In genomic region chr1:8167936-8168335, GRCh38 we compare ENCODE assay signal across 14 cellular contexts.
DNase-seq lines count a peak whose midpoint lies in the region; ATAC-seq and TF ChIP-seq lines count a peak whose summit lies in the region.
"Had no signal": no experiment of that assay in that cellular context is flagged by ENCODE, and none has a peak within 500 bp of the region (broad histone marks: within the 10 kb centered on the region; RNA-seq: fewer than 3 reads in every experiment).

No MANE protein-coding gene starts in this region.

- H3K4me1 Mint-ChIP-seq in activated T-cell treated with anti-CD3 and anti-CD28 coated beads, Interleukin-2, amount 50 U/mL, for 72 hours (ENCODE audit: low read depth), result peaks cover 46% of the 10 kb centered on the region
- peaks cover 43% of the 10 kb centered on the region for H3K4me1 Mint-ChIP-seq in activated T-cell treated with anti-CD3 and anti-CD28 coated beads, Interleukin-2, amount 50 U/mL, for 24 hours (ENCODE audit: low read depth)

- no peaks in the 10 kb centered on the region for H3K9me3 Mint-ChIP-seq in activated T-cell treated with anti-CD3 and anti-CD28 coated beads, Interleukin-2, amount 50 U/mL, for 72 hours
- H3K9me3 Mint-ChIP-seq in activated T-cell treated with anti-CD3 and anti-CD28 coated beads, Interleukin-2, amount 50 U/mL, for 24 hours, result no peaks in the 10 kb centered on the region
- H3K9me3 Mint-ChIP-seq: activated T-helper 1 cell treated with anti-CD3 and anti-CD28 coated beads, Interleukin-12 subunit alpha, Interleukin-12 subunit beta, Interleukin-2, Interleukin-4 antibody, amounts not matched to agents 30 ng/mL and 10 ng/mL and 1 ng/mL, durations not matched to agents 14 hours and 24 hours and 36 hours had no signal

- TF ChIP-seq CTCF in RWPE1 (conservative IDR thresholded peaks at IDR 0.05; ENCODE audit: low read depth) (no peak), osteoblast (IDR thresholded peaks at IDR 0.05; ENCODE audit: extremely low read depth, low read depth, low read length) (no peak)

- H3K4me2 ChIP-seq in osteoblast (ENCODE audit: insufficient read depth, low read length), result no peak overlapping the region

- POLR2A ChIA-PET in RWPE1 (lab: Yijun Ruan, JAX; ENCODE audit: low non-redundant PET), result no interaction called here

- H3K4me3 Mint-ChIP-seq in activated T-cell treated with anti-CD3 and anti-CD28 coated beads, Interleukin-2, amount 50 U/mL, for 72 hours, result no peak overlapping the region
- H3K4me3 Mint-ChIP-seq in activated T-cell treated with anti-CD3 and anti-CD28 coated beads, Interleukin-2, amount 50 U/mL, for 24 hours, result no peak overlapping the region
- H3K4me3 Mint-ChIP-seq: activated T-helper 1 cell treated with anti-CD3 and anti-CD28 coated beads, Interleukin-12 subunit alpha, Interleukin-12 subunit beta, Interleukin-2, Interleukin-4 antibody, amounts not matched to agents 30 ng/mL and 10 ng/mL and 1 ng/mL, durations not matched to agents 14 hours and 24 hours and 36 hours had no signal

- peak; percentile 24 to 39 for ATAC-seq in activated T-cell treated with anti-CD3 and anti-CD28 coated beads, Interleukin-2, amount 50 U/mL, for 72 hours (replicated peaks in 1 of 2)

- H4K20me1 ChIP-seq in osteoblast (ENCODE audit: insufficient read depth, low read length), result no peaks in the 10 kb centered on the region

- H3K27me3 ChIP-seq in osteoblast (ENCODE audit: insufficient read depth, low read length), result no peaks in the 10 kb centered on the region

- DNase-seq in activated T-cell treated with anti-CD3 and anti-CD28 coated beads, Interleukin-2, amount 50 U/mL, for 72 hours, result peak; percentile 8 to 12
- no peak for DNase-seq in activated T-cell treated with anti-CD3 and anti-CD28 coated beads, Interleukin-2, amount 50 U/mL, for 24 hours
- DNase-seq in RWPE1 (ENCODE audit: low spot score), result no peak
- no peak for DNase-seq in epithelial cell of prostate (ENCODE audit: low read depth, low spot score)
- no peak for DNase-seq in osteoblast (ENCODE audit: insufficient read length, low spot score, missing footprints)
- no peak for DNase-seq in DMS79 treated with DMSO at 0.1 percent for 48 hours (lab: John Stamatoyannopoulos, UW)
- DNase-seq in SHP77 (lab: John Stamatoyannopoulos, UW), result no peak
- no peak for DNase-seq in NCI-H2081 (lab: John Stamatoyannopoulos, UW)
- DNase-seq: activated CD4-positive, alpha-beta T cell treated with anti-CD3 and anti-CD28 coated beads for 4 hours; COR-L47; NCI-H524; stimulated activated naive CD4-positive, alpha-beta T cell treated with Interleukin-2 at 50 U/mL for 16 hours had no signal

- H3K9me3 ChIP-seq in osteoblast (ENCODE audit: low read depth, low read length), result no peaks in the 10 kb centered on the region

- peaks cover 9% of the 10 kb centered on the region for H3K4me1 ChIP-seq in osteoblast (ENCODE audit: insufficient read depth, low read length)

- no peak overlapping the region for H3K27ac Mint-ChIP-seq in activated T-cell treated with anti-CD3 and anti-CD28 coated beads, Interleukin-2, amount 50 U/mL, for 72 hours
- no peak overlapping the region for H3K27ac Mint-ChIP-seq in activated T-cell treated with anti-CD3 and anti-CD28 coated beads, Interleukin-2, amount 50 U/mL, for 24 hours
- H3K27ac Mint-ChIP-seq: activated T-helper 1 cell treated with anti-CD3 and anti-CD28 coated beads, Interleukin-12 subunit alpha, Interleukin-12 subunit beta, Interleukin-2, Interleukin-4 antibody, amounts not matched to agents 30 ng/mL and 10 ng/mL and 1 ng/mL, durations not matched to agents 14 hours and 24 hours and 36 hours had no signal

- H3K79me2 ChIP-seq in osteoblast (ENCODE audit: insufficient read depth, low read length), result no peaks in the 10 kb centered on the region

- H3K4me3 ChIP-seq in osteoblast (ENCODE audit: insufficient read depth, low read length), result no peak overlapping the region
- H3K4me3 ChIP-seq: skin epidermis had no signal

- H3K36me3 Mint-ChIP-seq in activated T-cell treated with anti-CD3 and anti-CD28 coated beads, Interleukin-2, amount 50 U/mL, for 72 hours (ENCODE audit: insufficient read depth in 2 of 2), result no peaks in the 10 kb centered on the region
- H3K36me3 Mint-ChIP-seq in activated T-cell treated with anti-CD3 and anti-CD28 coated beads, Interleukin-2, amount 50 U/mL, for 24 hours (ENCODE audit: low read depth), result no peaks in the 10 kb centered on the region

- H3K27ac ChIP-seq in RWPE1, result peak overlapping the region; percentile 82
- H3K27ac ChIP-seq in epithelial cell of prostate, result peak overlapping the region; percentile 86
- H3K27ac ChIP-seq in osteoblast (ENCODE audit: low read depth, low read length), result no peak overlapping the region

- H2AFZ ChIP-seq in osteoblast (ENCODE audit: low read length), result peak overlapping the region; percentile 6

- CTCF ChIA-PET in RWPE1 (lab: Yijun Ruan, JAX), result no interaction called here

- no peaks in the 10 kb centered on the region for H3K27me3 Mint-ChIP-seq in activated T-cell treated with anti-CD3 and anti-CD28 coated beads, Interleukin-2, amount 50 U/mL, for 72 hours (ENCODE audit: low read depth)
- no peaks in the 10 kb centered on the region for H3K27me3 Mint-ChIP-seq in activated T-cell treated with anti-CD3 and anti-CD28 coated beads, Interleukin-2, amount 50 U/mL, for 24 hours

- H3K36me3 ChIP-seq in osteoblast (ENCODE audit: insufficient read depth, low read length), result no peaks in the 10 kb centered on the region

Comparison
In these comparisons a context has a peak if more than half of its experiments do, and no peak if none do; other contexts are left out.
1. DNase-seq: peak in activated T-cell treated with anti-CD3 and anti-CD28 coated beads, Interleukin-2, amount 50 U/mL, for 72 hours (2 of 2); none in activated T-cell treated with anti-CD3 and anti-CD28 coated beads, Interleukin-2, amount 50 U/mL, for 24 hours (single experiment), RWPE1 (single experiment), epithelial cell of prostate (single experiment), osteoblast (single experiment), DMS79 treated with DMSO at 0.1 percent for 48 hours (single experiment), SHP77 (0 of 2) and NCI-H2081 (0 of 2).